In genomic region chr19:1248454-1249297, GRCh38 we compare ENCODE assay signal across 8 cellular contexts. TPM values are rescaled to one million over a fixed set of nuclear protein-coding genes. Genes with fewer than 3 reads are reported as not detected.
DNase-seq lines count a peak whose midpoint lies in the region; ATAC-seq and TF ChIP-seq lines count a peak whose summit lies in the region.

Gene MIDN (plus strand): TSS chr19:1248583. CDS start chr19:1250297, 1,714 bp downstream.

- TF ChIP-seq CTCF in BJ (IDR thresholded peaks at IDR 0.05; ENCODE audit: insufficient read depth, low read depth, low read length) (peak; percentile 47), fibroblast of lung (conservative IDR thresholded peaks at IDR 0.05 in 1 of 2, IDR thresholded peaks at IDR 0.05 in 1 of 2; ENCODE audit: low read depth in 1 of 2, low read length in 2 of 2) (peak; percentile 30 to 64)

- H3K4me3 Mint-ChIP-seq in naive thymus-derived CD8-positive, alpha-beta T cell: peak within 1 kb of the TSS in 9 of 10 donors; percentile 46 to 95 (median 69)

- POLR2A ChIA-PET in BJ (lab: Charles Lee): interaction anchor here (1.0 kb wide), 1 partner anchor 21 kb away, joined by 8 read pairs; the partner anchor contains the start of gene CIRBP
- POLR2A ChIA-PET in naive thymus-derived CD8-positive, alpha-beta T cell (lab: Charles Lee): interaction anchor here (1.0 to 13.6 kb wide), 3 partner anchors 15 to 158 kb away, joined by 3 to 480 read pairs (median 4); partner anchors contain the start of genes CIRBP and FAM174C

- H3K9ac ChIP-seq in NT2/D1 (ENCODE audit: insufficient read length, low read depth) (peak within 1 kb of the TSS; percentile 93), fibroblast of lung (ENCODE audit: insufficient read depth, low read length) (peak within 1 kb of the TSS; percentile 97), stomach smooth muscle (ENCODE audit: low read length in 2 of 2) (peak within 1 kb of the TSS; percentile 80 to 99)

- H3K36me3 Mint-ChIP-seq in naive thymus-derived CD8-positive, alpha-beta T cell: peaks cover 0 to 10% (median 0%) of the 10 kb centered on the region in 3 donors

- no peak within 1 kb of the TSS for H2AFZ ChIP-seq in fibroblast of lung (ENCODE audit: low read length)

- peak; percentile 37 for ATAC-seq in GM19023 (IDR thresholded peaks at IDR 0.05; ENCODE audit: unreplicated experiment)
- peak; percentile 20 for ATAC-seq in HG03196 (IDR thresholded peaks at IDR 0.05; ENCODE audit: unreplicated experiment)
- peak; percentile 19 to 26 for ATAC-seq in naive thymus-derived CD8-positive, alpha-beta T cell

- H3K9me3 ChIP-seq in NT2/D1 (ENCODE audit: insufficient read depth, low read length): no peaks in the 10 kb centered on the region
- H3K9me3 ChIP-seq in fibroblast of lung (ENCODE audit: control insufficient read depth, insufficient read depth, low read depth, low read length): no peaks in the 10 kb centered on the region
- H3K9me3 ChIP-seq in stomach smooth muscle (ENCODE audit: control insufficient read depth in 2 of 2, low read length in 2 of 2): no peaks in the 10 kb centered on the region

- H3K4me2 ChIP-seq in fibroblast of lung (ENCODE audit: extremely low read depth, insufficient read depth, low read length): peak within 1 kb of the TSS; percentile 71

- H4K20me1 ChIP-seq in fibroblast of lung (ENCODE audit: control insufficient read depth, extremely low read depth, insufficient read depth, low read length): no peaks in the 10 kb centered on the region

- H3K4me1 Mint-ChIP-seq in naive thymus-derived CD8-positive, alpha-beta T cell: peaks cover 10 to 18% (median 11%) of the 10 kb centered on the region in 4 donors

- peak within 1 kb of the TSS in 8 of 10 donors; percentile 19 to 91 (median 78) for H3K27ac Mint-ChIP-seq in naive thymus-derived CD8-positive, alpha-beta T cell

- H3K27me3 ChIP-seq in BJ (ENCODE audit: control insufficient read depth, insufficient read depth, low read length) (no peaks in the 10 kb centered on the region), NT2/D1 (ENCODE audit: insufficient read depth, insufficient read length) (no peaks in the 10 kb centered on the region), fibroblast of lung (ENCODE audit: control insufficient read depth, insufficient read depth, low read length) (no peaks in the 10 kb centered on the region), stomach smooth muscle (ENCODE audit: control insufficient read depth in 1 of 2, insufficient read depth in 2 of 2, low read length in 2 of 2) (no peaks in the 10 kb centered on the region)

- H3K27ac ChIP-seq in fibroblast of lung (ENCODE audit: insufficient read depth, low read length) (peak within 1 kb of the TSS; percentile 98), stomach smooth muscle (ENCODE audit: low read length) (peak within 1 kb of the TSS; percentile 98)

- peaks cover 46% of the 10 kb centered on the region for H3K79me2 ChIP-seq in fibroblast of lung (ENCODE audit: control insufficient read depth, insufficient read depth, low read length)

- H3K27me3 Mint-ChIP-seq in naive thymus-derived CD8-positive, alpha-beta T cell: peaks cover 0 to 1% (median 0%) of the 10 kb centered on the region in 5 donors

- H3K4me1 ChIP-seq in NT2/D1 (ENCODE audit: insufficient read depth, insufficient read length) (peaks cover 28% of the 10 kb centered on the region), fibroblast of lung (ENCODE audit: control insufficient read depth, extremely low read depth, insufficient read depth, low read length) (peaks cover 19% of the 10 kb centered on the region), stomach smooth muscle (ENCODE audit: control insufficient read depth, insufficient read depth, low read length) (peaks cover 60% of the 10 kb centered on the region)

- no peak for DNase-seq in BJ (ENCODE audit: low read depth)
- no peak for DNase-seq in NT2/D1 (ENCODE audit: low read depth, low spot score)
- DNase-seq in activated T-helper 1 cell treated with Interleukin-2 at 50 U/mL for 16 hours (ENCODE audit: low read depth): peak; percentile 79
- DNase-seq in fibroblast of lung (ENCODE audit: low read depth in 2 of 2): peak; percentile 86 to 90
- DNase-seq in naive thymus-derived CD8-positive, alpha-beta T cell: peak in 9 of 10 donors; percentile 77 to 91 (median 84)

- H3K9me3 Mint-ChIP-seq in naive thymus-derived CD8-positive, alpha-beta T cell: no peaks in the 10 kb centered on the region

- peaks cover 16% of the 10 kb centered on the region for H3K36me3 ChIP-seq in BJ (ENCODE audit: control insufficient read depth, insufficient read depth, low read length)
- H3K36me3 ChIP-seq in NT2/D1 (ENCODE audit: insufficient read depth, insufficient read length, low read length): peaks cover 44% of the 10 kb centered on the region
- peaks cover 19% of the 10 kb centered on the region for H3K36me3 ChIP-seq in fibroblast of lung (ENCODE audit: control insufficient read depth, insufficient read depth, low read length)
- H3K36me3 ChIP-seq in stomach smooth muscle (ENCODE audit: control insufficient read depth in 2 of 2, insufficient read depth in 2 of 2, low read length in 2 of 2): peaks cover 0 to 8% of the 10 kb centered on the region in 2 donors

- H3K4me3 ChIP-seq in BJ (ENCODE audit: low read depth, low read length): peak within 1 kb of the TSS; percentile 81
- peak within 1 kb of the TSS; percentile 74 for H3K4me3 ChIP-seq in NT2/D1 (ENCODE audit: insufficient read length, low read depth)
- peak within 1 kb of the TSS; percentile 60 to 75 (median 66) for H3K4me3 ChIP-seq in fibroblast of lung (replicated peaks in 1 of 4; ENCODE audit: control extremely low read depth in 1 of 4, insufficient read depth in 1 of 4, low read depth in 3 of 4, low read length in 4 of 4)
- peak within 1 kb of the TSS; percentile 77 to 78 for H3K4me3 ChIP-seq in stomach smooth muscle (ENCODE audit: low read length in 2 of 2)

- CTCF ChIA-PET in BJ (lab: Yijun Ruan, JAX): interaction anchor here (0.6 to 1.0 kb wide), 6 partner anchors 10 to 23 kb away, joined by 3 to 12 read pairs (median 3); no protein-coding TSS in a partner anchor

RNA-seq across cellular contexts. Expression of gene MIDN, which starts in this region (rescaled TPM):
- polyA plus RNA-seq in BJ (2011; rRNA removed) (6.9 and 8.4 TPM in 2 replicates), fibroblast of lung (12.0 and 18.0 TPM in 2 replicates)
- 21.3 and 25.6 TPM in 2 replicates for polyA minus RNA-seq in BJ (2011; rRNA and poly(A)+ RNA removed)
- 13.6 and 18.8 TPM in 2 replicates for total RNA-seq in fibroblast of lung
- polyA plus RNA-seq in fibroblast of lung (2012): 30.3 and 40.2 TPM in 2 replicates
- polyA minus RNA-seq in fibroblast of lung (ENCODE audit: low replicate concordance): 27.6 and 36.6 TPM in 2 replicates
- total RNA-seq in naive thymus-derived CD8-positive, alpha-beta T cell: 10 to 100 TPM; 31.2 to 35.4 TPM
- polyA plus RNA-seq in naive thymus-derived CD8-positive, alpha-beta T cell: 1 to 10 TPM; 1.1 to 8.2 (median 6.6) TPM

Comparison
In these comparisons a context has a peak if more than half of its experiments do, and no peak if none do; other contexts are left out.
1. DNase-seq: peak in activated T-helper 1 cell treated with Interleukin-2 at 50 U/mL for 16 hours (single experiment), fibroblast of lung (2 of 2) and naive thymus-derived CD8-positive, alpha-beta T cell (9 of 10); none in BJ (single experiment) and NT2/D1 (single experiment).
2. Peak in every context shown above with its lines, with median percentiles within 50 percentile points of each other: H3K4me3 ChIP-seq, ATAC-seq and H3K9ac ChIP-seq.